ENCODE assay signal across 1 cellular context in the genomic region with DNA sequence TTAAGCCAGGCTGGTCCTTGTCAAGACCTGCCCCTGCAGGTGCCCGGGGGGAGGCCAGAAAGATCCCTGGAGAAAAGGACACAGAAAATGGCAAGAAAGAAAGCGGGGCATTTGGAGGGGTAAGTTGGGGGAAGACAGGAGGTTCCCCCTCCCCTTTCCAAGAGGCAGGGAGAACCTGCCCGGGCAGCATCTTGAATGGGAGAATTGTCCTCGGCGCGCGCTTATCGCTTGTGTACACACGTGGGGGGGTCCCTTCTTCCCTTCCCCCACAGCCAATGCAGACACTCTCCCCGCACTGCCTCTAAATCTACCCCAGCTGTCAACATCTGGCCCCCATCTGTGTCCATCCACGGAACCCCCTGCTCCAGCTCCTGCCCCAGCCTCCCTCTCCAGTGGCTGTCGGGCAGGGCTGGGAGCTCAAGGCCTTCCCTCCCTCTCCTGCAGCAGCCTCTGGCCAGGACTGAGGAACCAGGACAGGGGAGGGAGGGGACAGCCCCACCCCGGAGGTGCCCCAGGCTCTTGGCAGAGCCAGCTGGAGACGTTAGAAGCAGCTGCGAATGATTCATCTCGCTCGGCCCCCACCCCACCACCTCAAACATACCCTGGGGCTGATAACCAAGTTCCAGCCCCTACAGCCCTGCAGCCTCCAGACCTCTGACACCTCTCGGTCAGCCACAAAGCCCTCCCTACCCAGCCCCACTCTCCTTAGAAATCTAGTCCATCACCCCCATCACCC.
TF ChIP-seq lines count a peak whose summit lies in the region.

No MANE protein-coding gene starts in this region.

TF ChIP-seq in SK-N-SH, 30 proteins besides CTCF, POLR2A, EP300 and RAD21 (continued from another document):
- TF ChIP-seq, protein P1, sequence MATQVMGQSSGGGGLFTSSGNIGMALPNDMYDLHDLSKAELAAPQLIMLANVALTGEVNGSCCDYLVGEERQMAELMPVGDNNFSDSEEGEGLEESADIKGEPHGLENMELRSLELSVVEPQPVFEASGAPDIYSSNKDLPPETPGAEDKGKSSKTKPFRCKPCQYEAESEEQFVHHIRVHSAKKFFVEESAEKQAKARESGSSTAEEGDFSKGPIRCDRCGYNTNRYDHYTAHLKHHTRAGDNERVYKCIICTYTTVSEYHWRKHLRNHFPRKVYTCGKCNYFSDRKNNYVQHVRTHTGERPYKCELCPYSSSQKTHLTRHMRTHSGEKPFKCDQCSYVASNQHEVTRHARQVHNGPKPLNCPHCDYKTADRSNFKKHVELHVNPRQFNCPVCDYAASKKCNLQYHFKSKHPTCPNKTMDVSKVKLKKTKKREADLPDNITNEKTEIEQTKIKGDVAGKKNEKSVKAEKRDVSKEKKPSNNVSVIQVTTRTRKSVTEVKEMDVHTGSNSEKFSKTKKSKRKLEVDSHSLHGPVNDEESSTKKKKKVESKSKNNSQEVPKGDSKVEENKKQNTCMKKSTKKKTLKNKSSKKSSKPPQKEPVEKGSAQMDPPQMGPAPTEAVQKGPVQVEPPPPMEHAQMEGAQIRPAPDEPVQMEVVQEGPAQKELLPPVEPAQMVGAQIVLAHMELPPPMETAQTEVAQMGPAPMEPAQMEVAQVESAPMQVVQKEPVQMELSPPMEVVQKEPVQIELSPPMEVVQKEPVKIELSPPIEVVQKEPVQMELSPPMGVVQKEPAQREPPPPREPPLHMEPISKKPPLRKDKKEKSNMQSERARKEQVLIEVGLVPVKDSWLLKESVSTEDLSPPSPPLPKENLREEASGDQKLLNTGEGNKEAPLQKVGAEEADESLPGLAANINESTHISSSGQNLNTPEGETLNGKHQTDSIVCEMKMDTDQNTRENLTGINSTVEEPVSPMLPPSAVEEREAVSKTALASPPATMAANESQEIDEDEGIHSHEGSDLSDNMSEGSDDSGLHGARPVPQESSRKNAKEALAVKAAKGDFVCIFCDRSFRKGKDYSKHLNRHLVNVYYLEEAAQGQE (IDR thresholded peaks at IDR 0.05; ENCODE audit: low read depth, low read length), result no peak
- peak; percentile 75 for TF ChIP-seq POLR2AphosphoS5 (IDR thresholded peaks at IDR 0.05; ENCODE audit: low read depth, low read length)
- no peak for TF ChIP-seq TEAD4 (IDR thresholded peaks at IDR 0.05; ENCODE audit: borderline replicate concordance, insufficient read depth)
- TF ChIP-seq, protein P2, sequence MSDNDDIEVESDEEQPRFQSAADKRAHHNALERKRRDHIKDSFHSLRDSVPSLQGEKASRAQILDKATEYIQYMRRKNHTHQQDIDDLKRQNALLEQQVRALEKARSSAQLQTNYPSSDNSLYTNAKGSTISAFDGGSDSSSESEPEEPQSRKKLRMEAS (IDR thresholded peaks at IDR 0.05; ENCODE audit: low read depth), result peak; percentile 51
- no peak for TF ChIP-seq NRF1 (IDR thresholded peaks at IDR 0.05; ENCODE audit: low read depth, low read length)
- no peak for TF ChIP-seq YY1 (IDR thresholded peaks at IDR 0.05; ENCODE audit: low read depth)
- peak; percentile 53 for TF ChIP-seq GATA2 (CRISPR knock-in tag; IDR thresholded peaks at IDR 0.05)
- no peak for TF ChIP-seq EZH2phosphoT487 (IDR thresholded peaks at IDR 0.05; ENCODE audit: borderline replicate concordance, low read depth)
- TF ChIP-seq GABPA (IDR thresholded peaks at IDR 0.05; ENCODE audit: low read depth), result no peak
- peak; percentile 92 for TF ChIP-seq TCF12 (IDR thresholded peaks at IDR 0.05)
- TF ChIP-seq TAF1 (IDR thresholded peaks at IDR 0.05; ENCODE audit: borderline replicate concordance, low read depth, low read length), result no peak
- no peak for TF ChIP-seq SMC3 (IDR thresholded peaks at IDR 0.05; ENCODE audit: low read depth, low read length)
- TF ChIP-seq, protein P3, sequence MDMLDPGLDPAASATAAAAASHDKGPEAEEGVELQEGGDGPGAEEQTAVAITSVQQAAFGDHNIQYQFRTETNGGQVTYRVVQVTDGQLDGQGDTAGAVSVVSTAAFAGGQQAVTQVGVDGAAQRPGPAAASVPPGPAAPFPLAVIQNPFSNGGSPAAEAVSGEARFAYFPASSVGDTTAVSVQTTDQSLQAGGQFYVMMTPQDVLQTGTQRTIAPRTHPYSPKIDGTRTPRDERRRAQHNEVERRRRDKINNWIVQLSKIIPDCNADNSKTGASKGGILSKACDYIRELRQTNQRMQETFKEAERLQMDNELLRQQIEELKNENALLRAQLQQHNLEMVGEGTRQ (IDR thresholded peaks at IDR 0.05; ENCODE audit: borderline replicate concordance, low read depth, low read length), result no peak
- peak; percentile 79 for TF ChIP-seq JUND (IDR thresholded peaks at IDR 0.05)
- TF ChIP-seq FOSL2 (IDR thresholded peaks at IDR 0.05; ENCODE audit: borderline replicate concordance, low read depth), result peak; percentile 88
- no peak for TF ChIP-seq ELF1 (IDR thresholded peaks at IDR 0.05)
- TF ChIP-seq, protein P4, sequence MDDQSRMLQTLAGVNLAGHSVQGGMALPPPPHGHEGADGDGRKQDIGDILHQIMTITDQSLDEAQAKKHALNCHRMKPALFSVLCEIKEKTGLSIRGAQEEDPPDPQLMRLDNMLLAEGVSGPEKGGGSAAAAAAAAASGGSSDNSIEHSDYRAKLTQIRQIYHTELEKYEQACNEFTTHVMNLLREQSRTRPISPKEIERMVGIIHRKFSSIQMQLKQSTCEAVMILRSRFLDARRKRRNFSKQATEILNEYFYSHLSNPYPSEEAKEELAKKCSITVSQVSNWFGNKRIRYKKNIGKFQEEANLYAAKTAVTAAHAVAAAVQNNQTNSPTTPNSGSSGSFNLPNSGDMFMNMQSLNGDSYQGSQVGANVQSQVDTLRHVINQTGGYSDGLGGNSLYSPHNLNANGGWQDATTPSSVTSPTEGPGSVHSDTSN (IDR thresholded peaks at IDR 0.05), result peak; percentile 79
- TF ChIP-seq MXI1 (IDR thresholded peaks at IDR 0.05; ENCODE audit: low read depth, low read length), result no peak
- TF ChIP-seq CHD2 (IDR thresholded peaks at IDR 0.05; ENCODE audit: low read length, partially characterized antibody), result peak; percentile 57
- TF ChIP-seq RFX5 (IDR thresholded peaks at IDR 0.05; ENCODE audit: low read length), result peak; percentile 82; the same call in 1 of the 2 replicates
- no peak for TF ChIP-seq FOXJ3 (CRISPR knock-in tag; IDR thresholded peaks at IDR 0.05)
- peak; percentile 89 for TF ChIP-seq NFIC (IDR thresholded peaks at IDR 0.05; ENCODE audit: borderline replicate concordance)
- TF ChIP-seq RXRA (IDR thresholded peaks at IDR 0.05; ENCODE audit: borderline replicate concordance, low read depth), result no peak
